In genomic region chr15:41558400-41559238, GRCh38 we compare ENCODE assay signal across 8 cellular contexts. TPM values are rescaled to one million over a fixed set of nuclear protein-coding genes. Genes with fewer than 3 reads are reported as not detected.
A peak's percentile ranks its signal among the peaks of the same experiment; 100 is the strongest.
DNase-seq lines count a peak whose midpoint lies in the region; ATAC-seq and TF ChIP-seq lines count a peak whose summit lies in the region.

TYRO3 (plus strand) TSS chr15:41559212; CDS start chr15:41559258, 46 bp downstream.

- peak within 1 kb of the TSS; percentile 100 for H3K4me2 ChIP-seq in GM23338

- 0 out of 2 replicates have a peak, but pooled peaks cover 2% of the 10 kb centered on the region for H3K36me3 ChIP-seq in GM23338 (ENCODE audit: insufficient read depth)
- H3K36me3 ChIP-seq in SK-N-MC (ENCODE audit: insufficient read depth, low read length): no peaks in the 10 kb centered on the region; the same call in 1 of the 2 replicates
- H3K36me3 ChIP-seq in ovary: no peaks in the 10 kb centered on the region
- no peaks in the 10 kb centered on the region for H3K36me3 ChIP-seq in testis (ENCODE audit: low read depth, missing control alignments)

- peaks cover 9% of the 10 kb centered on the region for H3F3A ChIP-seq in GM23338 (replicated peaks; ENCODE audit: low read depth)

- H3K4me1 Mint-ChIP-seq in GM23338: peaks cover 52% of the 10 kb centered on the region

- ATAC-seq in GM23338 (peak; percentile 15), Right ventricle myocardium superior (ENCODE audit: poor library complexity) (peak; percentile 68)
- ATAC-seq in activated naive CD4-positive, alpha-beta T cell treated with anti-CD3 and anti-CD28 coated beads, Interleukin-2, amount 50 U/mL, for 72 hours: peak; percentile 78 to 87

- peaks cover 48% of the 10 kb centered on the region for H3K4me1 ChIP-seq in GM23338 (ENCODE audit: insufficient read depth)
- peaks cover 27% of the 10 kb centered on the region for H3K4me1 ChIP-seq in ovary (ENCODE audit: insufficient read depth)
- H3K4me1 ChIP-seq in testis: peaks cover 49% of the 10 kb centered on the region

- DNase-seq in AG09319 (ENCODE audit: extremely low read depth, low read depth) (no peak), GM23338 (ENCODE audit: low spot score) (peak; percentile 85), SK-N-MC (ENCODE audit: low read depth, low spot score) (no peak), Right ventricle myocardium superior (peak; percentile 77), ovary (peak; percentile 75 to 83 (median 78)), testis (peak; percentile 75), DMS153 treated with DMSO at 0.1 percent for 48 hours (lab: John Stamatoyannopoulos, UW; ENCODE audit: unreplicated experiment) (no peak)
- peak; percentile 74 to 82 for DNase-seq in activated naive CD4-positive, alpha-beta T cell treated with anti-CD3 and anti-CD28 coated beads, Interleukin-2, amount 50 U/mL, for 72 hours (ENCODE audit: low spot score in 2 of 2)

- H3K4me3 ChIP-seq in GM23338: peak within 1 kb of the TSS; percentile 94
- H3K4me3 ChIP-seq in SK-N-MC: peak within 1 kb of the TSS; percentile 76
- peak within 1 kb of the TSS; percentile 47 for H3K4me3 ChIP-seq in ovary
- peak within 1 kb of the TSS; percentile 78 to 87 for H3K4me3 ChIP-seq in testis

- peak within 1 kb of the TSS; percentile 86 for H2AFZ ChIP-seq in GM23338

- no peak for TF ChIP-seq EP300 in ovary (IDR thresholded peaks at IDR 0.05)

- H3K9me2 ChIP-seq in GM23338 (ENCODE audit: insufficient read depth): no peaks in the 10 kb centered on the region

- intact Hi-C loops in Right ventricle myocardium superior (cut with DNase I) (no loop called here), ovary (cut with DNase I) (loop anchor here (5.0 to 10.0 kb wide), 5 partner anchors 44 to 346 kb away; partner anchors contain the start of gene MGA (in 1 of the 4)), testis (cut with DNase I; ENCODE audit: low total_unique reads) (no loop called here)

- TF ChIP-seq CTCF in AG09319 (IDR thresholded peaks at IDR 0.05; ENCODE audit: low read depth, low read length) (peak; percentile 1; the same call in 1 of the 2 replicates), GM23338 (conservative IDR thresholded peaks at IDR 0.05; ENCODE audit: low read depth in 2 of 2) (no peak; a peak in 1 of 4 replicates), ovary (IDR thresholded peaks at IDR 0.05) (no peak), testis (IDR thresholded peaks at IDR 0.05) (no peak)

- peak; percentile 36 for TF ChIP-seq POLR2A in ovary (IDR thresholded peaks at IDR 0.05)
- TF ChIP-seq POLR2A in testis (IDR thresholded peaks at IDR 0.05): no peak

- H3K79me2 ChIP-seq in GM23338 (replicated peaks; ENCODE audit: insufficient read depth): peaks cover 17% of the 10 kb centered on the region

- peak within 1 kb of the TSS; percentile 91 for H3K27ac ChIP-seq in GM23338 (ENCODE audit: low read depth)
- peak within 1 kb of the TSS; percentile 47; the same call in 1 of the 2 replicates for H3K27ac ChIP-seq in SK-N-MC
- H3K27ac ChIP-seq in ovary: peak within 1 kb of the TSS; percentile 78 to 83
- peak within 1 kb of the TSS; percentile 89 to 90 for H3K27ac ChIP-seq in testis

- H3K9ac ChIP-seq in SK-N-MC (ENCODE audit: insufficient read length): peak within 1 kb of the TSS; percentile 74

- no peaks in the 10 kb centered on the region for H3K9me3 ChIP-seq in SK-N-MC (ENCODE audit: low read depth, low read length)
- no peaks in the 10 kb centered on the region for H3K9me3 ChIP-seq in ovary
- no peaks in the 10 kb centered on the region for H3K9me3 ChIP-seq in testis

- peak within 1 kb of the TSS; percentile 89 for H3K4me3 Mint-ChIP-seq in GM23338

- peaks cover 15% of the 10 kb centered on the region for H3K27me3 Mint-ChIP-seq in GM23338 (ENCODE audit: insufficient read depth, low read depth, poor library complexity)

- 1 to 2% (median 2%) methylated on average over 41 to 81 of the region's 81 CpGs for WGBS in ovary, 3 donors
- 1 to 3% methylated on average over 17 to 54 of the region's 81 CpGs for WGBS in testis, 2 donors

- H3K27me3 ChIP-seq in GM23338 (ENCODE audit: insufficient read depth) (peaks cover 4% of the 10 kb centered on the region; the same call in 1 of the 2 replicates), ovary (no peaks in the 10 kb centered on the region), testis (no peaks in the 10 kb centered on the region)

- peaks cover 26% of the 10 kb centered on the region for H3K36me3 Mint-ChIP-seq in GM23338 (ENCODE audit: low read depth)
- no peaks in the 10 kb centered on the region for H3K36me3 Mint-ChIP-seq in activated naive CD4-positive, alpha-beta T cell treated with anti-CD3 and anti-CD28 coated beads, Interleukin-2, amount 50 U/mL, for 72 hours

- H3K27ac Mint-ChIP-seq in GM23338: peak within 1 kb of the TSS; percentile 66
- H3K27ac Mint-ChIP-seq in activated naive CD4-positive, alpha-beta T cell treated with anti-CD3 and anti-CD28 coated beads, Interleukin-2, amount 50 U/mL, for 72 hours: peak within 1 kb of the TSS; percentile 38 to 58

- no peaks in the 10 kb centered on the region; the same call in 1 of the 2 replicates for H4K20me1 ChIP-seq in GM23338 (replicated peaks; ENCODE audit: insufficient read depth)

- H3K9me3 Mint-ChIP-seq in GM23338: no peaks in the 10 kb centered on the region; the same call in 2 of the 3 replicates
- no peaks in the 10 kb centered on the region for H3K9me3 Mint-ChIP-seq in activated naive CD4-positive, alpha-beta T cell treated with anti-CD3 and anti-CD28 coated beads, Interleukin-2, amount 50 U/mL, for 72 hours

TF ChIP-seq in GM23338, 12 proteins besides CTCF, POLR2A, EP300 and RAD21 (continues in another document):
- TF ChIP-seq ZNF462 (CRISPR knock-in tag; IDR thresholded peaks at IDR 0.05) (no peak), STAT1 (IDR thresholded peaks at IDR 0.05; ENCODE audit: unreplicated experiment) (no peak)

RNA-seq across cellular contexts. Expression of gene TYRO3, which starts in this region (rescaled TPM):
- total RNA-seq in GM23338 (2014; rRNA removed; shearing (Covaris generic)): 56.4 and 61.0 TPM in 2 replicates
- polyA plus RNA-seq in GM23338 (2016; fragmentation: Nextera tagmentation; extraction: Ambion mirVana): 32.1 and 32.6 TPM in 2 replicates
- 1 to 10 TPM; 1.7 to 2.9 TPM for total RNA-seq in activated naive CD4-positive, alpha-beta T cell treated with anti-CD3 and anti-CD28 coated beads, Interleukin-2, amount 50 U/mL, for 72 hours
- 4.3 TPM for total RNA-seq in Right ventricle myocardium superior
- total RNA-seq in ovary: 100 to 1,000 TPM in 5 of 7 donors, 10 to 100 TPM in 2; 43.1 to 265 (median 135) TPM
- 10 to 100 TPM; 37.7 to 78.7 TPM for polyA plus RNA-seq in ovary
- total RNA-seq in testis: 100 to 1,000 TPM; 107 to 156 TPM
- 99.0 TPM for polyA plus RNA-seq in testis (ENCODE audit: insufficient read depth, low read depth, low replicate concordance)

Comparison
In these comparisons a context has a peak if more than half of its experiments do, and no peak if none do; other contexts are left out.
1. DNase-seq: peak in GM23338 (single experiment), activated naive CD4-positive, alpha-beta T cell treated with anti-CD3 and anti-CD28 coated beads, Interleukin-2, amount 50 U/mL, for 72 hours (2 of 2), Right ventricle myocardium superior (single experiment), ovary (5 of 5) and testis (single experiment); none in AG09319 (single experiment), SK-N-MC (single experiment) and DMS153 treated with DMSO at 0.1 percent for 48 hours (single experiment).
2. ATAC-seq: peak in every context shown above with its lines; median percentile 82 in activated naive CD4-positive, alpha-beta T cell treated with anti-CD3 and anti-CD28 coated beads, Interleukin-2, amount 50 U/mL, for 72 hours; 68 in Right ventricle myocardium superior; 15 in GM23338.
3. intact Hi-C loops: an anchor here in ovary (5.0 to 10.0 kb wide); none called in Right ventricle myocardium superior and testis.
4. Peak in every context shown above with its lines, with median percentiles within 50 percentile points of each other: H3K27ac ChIP-seq and H3K4me3 ChIP-seq.